ENCODE assay signal across 23 cellular contexts in genomic region chr3:187280644-187281043, GRCh38. TPM values are rescaled to one million over a fixed set of nuclear protein-coding genes. Genes with fewer than 3 reads are reported as not detected.
"Had no signal": no experiment of that assay in that cellular context is flagged by ENCODE, and none has a peak within 500 bp of the region (broad histone marks: within the 10 kb centered on the region; RNA-seq: fewer than 3 reads in every experiment).

No MANE protein-coding gene starts in this region.

- H3K4me1 Mint-ChIP-seq: naive thymus-derived CD8-positive, alpha-beta T cell; stimulated activated effector memory CD8-positive, alpha-beta T cell treated with anti-CD3 and anti-CD28 coated beads, Interleukin-12 subunit alpha, Interleukin-12 subunit beta, amount 100 ng/mL, for 72 hours had no signal

- H3K36me3 ChIP-seq: esophagus squamous epithelium, gastrocnemius medialis, prostate gland, right atrium auricular region, stomach, thyroid gland had no signal

- H3K36me3 Mint-ChIP-seq: naive thymus-derived CD8-positive, alpha-beta T cell; stimulated activated effector memory CD8-positive, alpha-beta T cell treated with anti-CD3 and anti-CD28 coated beads, Interleukin-12 subunit alpha, Interleukin-12 subunit beta, amount 100 ng/mL, for 72 hours had no signal

- H3K4me1 ChIP-seq: gastrocnemius medialis, prostate gland, right atrium auricular region, stomach, thyroid gland had no signal

- ATAC-seq: effector memory CD8-positive, alpha-beta T cell; gastrocnemius medialis; naive thymus-derived CD8-positive, alpha-beta T cell; sciatic nerve; stimulated activated effector memory CD8-positive, alpha-beta T cell treated with anti-CD3 and anti-CD28 coated beads, Interleukin-12 subunit alpha, Interleukin-12 subunit beta, amount 100 ng/mL, for 72 hours had no signal

- H3K4me3 ChIP-seq: esophagus squamous epithelium, gastrocnemius medialis, heart left ventricle, prostate gland, right atrium auricular region, stomach, thyroid gland had no signal

- H3K27ac Mint-ChIP-seq: effector memory CD8-positive, alpha-beta T cell; naive thymus-derived CD8-positive, alpha-beta T cell; nephron progenitor cell; stimulated activated effector memory CD8-positive, alpha-beta T cell treated with anti-CD3 and anti-CD28 coated beads, Interleukin-12 subunit alpha, Interleukin-12 subunit beta, amount 100 ng/mL, for 72 hours had no signal

- H3K27me3 ChIP-seq: gastrocnemius medialis, heart left ventricle, right atrium auricular region, stomach, thyroid gland had no signal

- H3K9me3 ChIP-seq: esophagus squamous epithelium, gastrocnemius medialis, heart left ventricle, prostate gland, right atrium auricular region, stomach, thyroid gland had no signal

- DNase-seq: cortex of kidney; effector memory CD8-positive, alpha-beta T cell; erythroblast; esophagus squamous epithelium; gastrocnemius medialis; heart left ventricle; hippocampal formation; mesendoderm; naive thymus-derived CD8-positive, alpha-beta T cell; nephron progenitor cell; nucleus accumbens; stimulated activated CD4-positive, alpha-beta T cell treated with anti-CD3 and anti-CD28 coated beads, Interleukin-2, amount 100 ng/mL, for 24 hours; stimulated activated CD4-positive, alpha-beta T cell treated with anti-CD3 and anti-CD28 coated beads, Interleukin-4, amount 100 ng/mL, for 24 hours; stimulated activated naive CD4-positive, alpha-beta T cell treated with Interleukin-2 at 50 U/mL for 16 hours; stomach; thyroid gland had no signal

- H3K4me3 Mint-ChIP-seq: effector memory CD8-positive, alpha-beta T cell; naive thymus-derived CD8-positive, alpha-beta T cell; nephron progenitor cell; stimulated activated effector memory CD8-positive, alpha-beta T cell treated with anti-CD3 and anti-CD28 coated beads, Interleukin-12 subunit alpha, Interleukin-12 subunit beta, amount 100 ng/mL, for 72 hours had no signal

- H3K9me3 Mint-ChIP-seq: effector memory CD8-positive, alpha-beta T cell; naive thymus-derived CD8-positive, alpha-beta T cell; nephron progenitor cell; stimulated activated effector memory CD8-positive, alpha-beta T cell treated with anti-CD3 and anti-CD28 coated beads, Interleukin-12 subunit alpha, Interleukin-12 subunit beta, amount 100 ng/mL, for 72 hours had no signal

- H3K27ac ChIP-seq: gastrocnemius medialis, heart left ventricle, prostate gland, right atrium auricular region, stomach, thyroid gland had no signal

RNA-seq across cellular contexts. Expression of gene MASP1, which starts 10.9 kb away (rescaled TPM):
- total RNA-seq: myocyte; naive thymus-derived CD8-positive, alpha-beta T cell; osteocyte had no signal
- polyA plus RNA-seq: keratinocyte; naive thymus-derived CD8-positive, alpha-beta T cell had no signal
